ENCODE assay signal across 25 cellular contexts in the genomic region with DNA sequence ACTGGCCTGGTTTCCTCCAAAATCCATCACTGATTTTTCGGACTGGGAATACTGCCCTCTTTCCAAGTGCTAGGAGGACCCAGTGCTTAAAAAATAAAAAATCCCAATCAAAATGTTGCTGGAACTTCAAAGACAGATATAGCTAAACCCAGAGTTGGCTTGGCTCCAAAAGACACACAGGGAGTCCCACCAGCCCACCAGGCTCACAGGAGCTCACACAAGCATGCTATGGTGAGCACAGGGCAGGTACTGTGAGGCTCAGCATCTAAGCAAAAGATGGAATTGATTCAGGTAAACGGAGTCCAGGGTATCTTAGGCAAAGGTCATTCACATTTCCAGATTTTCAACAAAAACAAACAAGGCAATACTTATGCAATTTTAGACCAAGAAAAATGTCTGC.
"Had no signal": no experiment of that assay in that cellular context is flagged by ENCODE, and none has a peak within 500 bp of the region (broad histone marks: within the 10 kb centered on the region; RNA-seq: fewer than 3 reads in every experiment).

No MANE protein-coding gene starts in this region.

- H3K4me1 Mint-ChIP-seq: activated T-helper 17 cell treated with anti-CD3 and anti-CD28 coated beads, Interleukin-2, amount 50 U/mL, for 72 hours had no signal

- H3K36me3 ChIP-seq: gastrocnemius medialis, upper lobe of right lung, WERI-Rb-1 had no signal

- H3K27ac Mint-ChIP-seq: activated CD8-positive, alpha-beta T cell treated with anti-CD3 and anti-CD28 coated beads, Interleukin-2, amount 10 ng/mL, durations not matched to agents 7 days and 5 days; activated naive CD8-positive, alpha-beta T cell treated with anti-CD3 and anti-CD28 coated beads for 36 hours; activated T-cell treated with anti-CD3 and anti-CD28 coated beads, Interleukin-2, amount 50 U/mL, for 24 hours; activated T-helper 17 cell treated with anti-CD3 and anti-CD28 coated beads, Interleukin-2, amount 50 U/mL, for 72 hours; memory B cell; stimulated activated naive B cell treated with anti-CD40 and anti-IgM and Interleukin-4, amounts not matched to agents 10 μg/mL and 1 μg/mL and 100 μg/mL, for 72 hours; T-helper 2 cell treated with Interferon-gamma antibody and Interleukin-4, amounts not matched to agents 5 μg/mL and 100 μg/mL, for 36 hours had no signal

- H3K9me3 Mint-ChIP-seq: activated naive CD8-positive, alpha-beta T cell treated with anti-CD3 and anti-CD28 coated beads for 36 hours; activated T-helper 17 cell treated with anti-CD3 and anti-CD28 coated beads, Interleukin-2, amount 50 U/mL, for 72 hours; memory B cell; stimulated activated naive B cell treated with anti-CD40 and anti-IgM and Interleukin-4, amounts not matched to agents 10 μg/mL and 1 μg/mL and 100 μg/mL, for 72 hours; T-cell had no signal

- ATAC-seq: activated CD8-positive, alpha-beta T cell treated with anti-CD3 and anti-CD28 coated beads, Interleukin-2, amount 10 ng/mL, durations not matched to agents 7 days and 5 days; activated T-helper 17 cell treated with anti-CD3 and anti-CD28 coated beads, Interleukin-2, amount 50 U/mL, for 72 hours; esophagus mucosa; gastrocnemius medialis; mucosa of descending colon; SK-N-SH treated with all-trans-retinoic acid at 6 μM for 48 hours; stimulated activated naive B cell treated with anti-CD40 and anti-IgM and Interleukin-4, amounts not matched to agents 10 μg/mL and 1 μg/mL and 100 μg/mL, for 72 hours; T-cell; upper lobe of right lung had no signal

- H3K27ac ChIP-seq: gastrocnemius medialis, testis, upper lobe of right lung, WERI-Rb-1 had no signal

- H3K4me3 ChIP-seq: gastrocnemius medialis, mucosa of descending colon, testis, upper lobe of right lung had no signal

- H3K9me3 ChIP-seq: gastrocnemius medialis, mucosa of descending colon, testis, upper lobe of right lung had no signal

- H3K27me3 ChIP-seq: testis, upper lobe of right lung had no signal

- DNase-seq: activated CD4-positive, alpha-beta T cell treated with anti-CD3 and anti-CD28 coated beads, Interleukin-2, amount 50 U/mL, for 1 hour; activated CD4-positive, CD25-positive, alpha-beta regulatory T cell treated with anti-CD3 and anti-CD28 coated beads, Interleukin-2, amount 50 U/mL, for 72 hours; activated CD8-positive, alpha-beta memory T cell treated with anti-CD3 and anti-CD28 coated beads, Interleukin-2, amount 50 U/mL, for 4 hours; activated CD8-positive, alpha-beta T cell treated with anti-CD3 and anti-CD28 coated beads, Interleukin-2, amount 10 ng/mL, durations not matched to agents 7 days and 5 days; activated naive CD4-positive, alpha-beta T cell; activated naive CD8-positive, alpha-beta T cell treated with anti-CD3 and anti-CD28 coated beads for 36 hours; activated T-cell treated with anti-CD3 and anti-CD28 coated beads, Interleukin-2, amount 50 U/mL, for 24 hours; amygdala; dermis blood vessel endothelial cell; effector CD8-positive, alpha-beta T cell; gastrocnemius medialis; mucosa of descending colon; occipital lobe; stimulated activated CD4-positive, alpha-beta T cell treated with anti-CD3 and anti-CD28 coated beads, Interleukin-2, amount 100 ng/mL, for 48 hours; stimulated activated CD8-positive, alpha-beta memory T cell treated with anti-CD3 and anti-CD28 coated beads, Interleukin-4, amount 100 ng/mL, for 48 hours; stimulated activated naive B cell treated with anti-CD40 and anti-IgM and Interleukin-4, amounts not matched to agents 10 μg/mL and 1 μg/mL and 100 μg/mL, for 72 hours; T-cell; testis; upper lobe of right lung; WERI-Rb-1 had no signal

- H3K27me3 Mint-ChIP-seq: activated naive CD8-positive, alpha-beta T cell treated with anti-CD3 and anti-CD28 coated beads for 36 hours; activated T-cell treated with anti-CD3 and anti-CD28 coated beads, Interleukin-2, amount 50 U/mL, for 24 hours; activated T-helper 17 cell treated with anti-CD3 and anti-CD28 coated beads, Interleukin-2, amount 50 U/mL, for 72 hours; memory B cell; stimulated activated naive B cell treated with anti-CD40 and anti-IgM and Interleukin-4, amounts not matched to agents 10 μg/mL and 1 μg/mL and 100 μg/mL, for 72 hours; T-cell had no signal

- H3K4me3 Mint-ChIP-seq: activated CD8-positive, alpha-beta T cell treated with anti-CD3 and anti-CD28 coated beads, Interleukin-2, amount 10 ng/mL, durations not matched to agents 7 days and 5 days; activated naive CD8-positive, alpha-beta T cell treated with anti-CD3 and anti-CD28 coated beads for 36 hours; activated T-cell treated with anti-CD3 and anti-CD28 coated beads, Interleukin-2, amount 50 U/mL, for 24 hours; activated T-helper 17 cell treated with anti-CD3 and anti-CD28 coated beads, Interleukin-2, amount 50 U/mL, for 72 hours; memory B cell; stimulated activated naive B cell treated with anti-CD40 and anti-IgM and Interleukin-4, amounts not matched to agents 10 μg/mL and 1 μg/mL and 100 μg/mL, for 72 hours; T-cell; T-helper 2 cell treated with Interferon-gamma antibody and Interleukin-4, amounts not matched to agents 5 μg/mL and 100 μg/mL, for 36 hours had no signal
